In genomic region chr3:11547498-11547897, GRCh38 we compare ENCODE assay signal across 21 cellular contexts.
DNase-seq lines count a peak whose midpoint lies in the region; ATAC-seq and TF ChIP-seq lines count a peak whose summit lies in the region.
"Had no signal": no experiment of that assay in that cellular context is flagged by ENCODE, and none has a peak within 500 bp of the region (broad histone marks: within the 10 kb centered on the region; RNA-seq: fewer than 3 reads in every experiment).

No MANE protein-coding gene starts in this region.

- no peak overlapping the region for H2AK5ac ChIP-seq in IMR-90 (ENCODE audit: low read depth, low read length)

- no peak overlapping the region for H3K4me2 ChIP-seq in IMR-90 (ENCODE audit: low read depth, low read length)

- ATAC-seq in activated T-cell treated with anti-CD3 and anti-CD28 coated beads, Interleukin-2, amount 50 U/mL, for 72 hours (replicated peaks in 1 of 2): peak; percentile 36 to 44
- no peak for ATAC-seq in IMR-90 (ENCODE audit: low read depth)
- ATAC-seq in activated naive CD8-positive, alpha-beta T cell treated with anti-CD3 and anti-CD28 coated beads, Interleukin-2, amount 50 U/mL, for 24 hours: peak; percentile 56
- ATAC-seq in stimulated activated effector memory CD8-positive, alpha-beta T cell treated with anti-CD3 and anti-CD28 coated beads, Interleukin-12 subunit alpha, Interleukin-12 subunit beta, amount 100 ng/mL, for 72 hours: peak; percentile 60
- no peak for ATAC-seq in GM18909 (IDR thresholded peaks at IDR 0.05; ENCODE audit: poor library complexity, unreplicated experiment)

- H3K4ac ChIP-seq in IMR-90 (ENCODE audit: low read depth, low read length): no peak overlapping the region

- no peak overlapping the region for H3K14ac ChIP-seq in IMR-90 (replicated peaks; ENCODE audit: low read depth, low read length)

- H3K56ac ChIP-seq in IMR-90 (ENCODE audit: extremely low read depth, insufficient read depth, low read length): no peak overlapping the region

- CTCF ChIA-PET in IMR-90 (lab: Yijun Ruan, JAX): interaction anchor here (0.6 kb wide), 1 partner anchor 199 kb away, joined by 4 read pairs; no protein-coding TSS in a partner anchor

- WGBS in IMR-90 (ENCODE audit: extremely low coverage in 2 of 2, insufficient read length in 1 of 2), 2 experiments: no CpG with 5 or more reads among the region's 2 CpGs

- TF ChIP-seq POLR2A in IMR-90 (IDR thresholded peaks at IDR 0.05; ENCODE audit: low read depth, low read length): no peak

- H3K9ac ChIP-seq in IMR-90 (ENCODE audit: low read depth, low read length): no peak overlapping the region

- DNase-seq in activated T-cell treated with anti-CD3 and anti-CD28 coated beads, Interleukin-2, amount 50 U/mL, for 72 hours: no peak
- DNase-seq in activated T-cell treated with anti-CD3 and anti-CD28 coated beads, Interleukin-2, amount 50 U/mL, for 1 hour: no peak
- DNase-seq in IMR-90: no peak
- no peak for DNase-seq in activated naive CD8-positive, alpha-beta T cell treated with anti-CD3 and anti-CD28 coated beads, Interleukin-2, amount 50 U/mL, for 24 hours
- no peak for DNase-seq in stimulated activated effector memory CD8-positive, alpha-beta T cell treated with anti-CD3 and anti-CD28 coated beads, Interleukin-12 subunit alpha, Interleukin-12 subunit beta, amount 100 ng/mL, for 72 hours (ENCODE audit: low spot score in 2 of 2)
- no peak for DNase-seq in NOMO-1 treated with dmso at 0.1 percent for 144 hours (lab: John Stamatoyannopoulos, UW; ENCODE audit: unreplicated experiment)
- DNase-seq: CD4-positive, CD25-positive, alpha-beta regulatory T cell; COR-L47; GOT3; HCEC 1CT; KG1; NCI-H1092 treated with DMSO at 0.1 percent for 48 hours; NCI-H146; NCI-H2029; NCI-H345; NCI-H524; NCI-H774; NK-92 treated with Interleukin-12 subunit alpha and Interleukin-12 subunit beta, amount 100 ng/mL, for 24 hours; Peyer's patch; SJCRH30 had no signal

- no peak overlapping the region for H3K4me3 ChIP-seq in IMR-90 (ENCODE audit: insufficient read depth, low read depth, low read length)
- H3K4me3 ChIP-seq: Peyer's patch, SJCRH30 had no signal

- H4K5ac ChIP-seq in IMR-90 (ENCODE audit: low read depth, low read length): no peak overlapping the region

- no peak overlapping the region for H3K4me3 Mint-ChIP-seq in activated T-cell treated with anti-CD3 and anti-CD28 coated beads, Interleukin-2, amount 50 U/mL, for 72 hours
- no peak overlapping the region for H3K4me3 Mint-ChIP-seq in activated naive CD8-positive, alpha-beta T cell treated with anti-CD3 and anti-CD28 coated beads, Interleukin-2, amount 50 U/mL, for 24 hours
- H3K4me3 Mint-ChIP-seq in stimulated activated effector memory CD8-positive, alpha-beta T cell treated with anti-CD3 and anti-CD28 coated beads, Interleukin-12 subunit alpha, Interleukin-12 subunit beta, amount 100 ng/mL, for 72 hours: no peak overlapping the region
- H3K4me3 Mint-ChIP-seq: CD4-positive, CD25-positive, alpha-beta regulatory T cell had no signal

- H3K27ac ChIP-seq in IMR-90 (ENCODE audit: insufficient read depth, low read length): no peak overlapping the region
- H3K27ac ChIP-seq: Peyer's patch, SJCRH30 had no signal

- POLR2A ChIA-PET in IMR-90 (lab: Charles Lee; ENCODE audit: unreplicated experiment): no interaction called here

- no peak overlapping the region for H3K18ac ChIP-seq in IMR-90 (ENCODE audit: low read depth, low read length)

- no peaks in the 10 kb centered on the region for H3K27me3 ChIP-seq in IMR-90 (ENCODE audit: control insufficient read depth, insufficient read depth, low read length)
- H3K27me3 ChIP-seq: Peyer's patch, SJCRH30 had no signal

- H2BK120ac ChIP-seq in IMR-90 (ENCODE audit: low read depth, low read length): no peak overlapping the region

- no peak overlapping the region for H2BK20ac ChIP-seq in IMR-90 (ENCODE audit: low read depth, low read length)

- no peak overlapping the region; the same call in 1 of the 2 replicates for H3K23ac ChIP-seq in IMR-90 (ENCODE audit: low read depth, low read length)

- dilution Hi-C loops in IMR-90 (cut with HindIII; ENCODE audit: low sequenced_read_pairs, unreplicated experiment): no loop called here

- no peaks in the 10 kb centered on the region for H3K36me3 ChIP-seq in IMR-90 (ENCODE audit: control insufficient read depth, insufficient read depth, low read length)
- H3K36me3 ChIP-seq: Peyer's patch had no signal

- intact Hi-C loops in IMR-90 (cut with micrococcal nuclease): loop anchor here (5.0 kb wide), 1 partner anchor 165 kb away; no protein-coding TSS in a partner anchor

- H3K4me1 Mint-ChIP-seq in activated T-cell treated with anti-CD3 and anti-CD28 coated beads, Interleukin-2, amount 50 U/mL, for 72 hours (ENCODE audit: low read depth): peaks cover 11% of the 10 kb centered on the region
- H3K4me1 Mint-ChIP-seq in activated naive CD8-positive, alpha-beta T cell treated with anti-CD3 and anti-CD28 coated beads, Interleukin-2, amount 50 U/mL, for 24 hours: peaks cover 5% of the 10 kb centered on the region
- peaks cover 20% of the 10 kb centered on the region for H3K4me1 Mint-ChIP-seq in stimulated activated effector memory CD8-positive, alpha-beta T cell treated with anti-CD3 and anti-CD28 coated beads, Interleukin-12 subunit alpha, Interleukin-12 subunit beta, amount 100 ng/mL, for 72 hours

- H3K9me1 ChIP-seq in IMR-90 (ENCODE audit: insufficient read depth, low read length): peaks cover 10% of the 10 kb centered on the region

- H3K79me1 ChIP-seq in IMR-90 (ENCODE audit: low read depth in 1 of 2, low read length in 2 of 2): peaks cover 6 to 52% of the 10 kb centered on the region in 2 experiments; a peak in 3 of 4 replicates

- H3K9me3 Mint-ChIP-seq in activated T-cell treated with anti-CD3 and anti-CD28 coated beads, Interleukin-2, amount 50 U/mL, for 72 hours: peaks cover 0 to 3% of the 10 kb centered on the region in 2 donors
- peaks cover 10% of the 10 kb centered on the region for H3K9me3 Mint-ChIP-seq in activated naive CD8-positive, alpha-beta T cell treated with anti-CD3 and anti-CD28 coated beads, Interleukin-2, amount 50 U/mL, for 24 hours
- peaks cover 4% of the 10 kb centered on the region for H3K9me3 Mint-ChIP-seq in stimulated activated effector memory CD8-positive, alpha-beta T cell treated with anti-CD3 and anti-CD28 coated beads, Interleukin-12 subunit alpha, Interleukin-12 subunit beta, amount 100 ng/mL, for 72 hours
- H3K9me3 Mint-ChIP-seq: CD4-positive, CD25-positive, alpha-beta regulatory T cell had no signal

- no peaks in the 10 kb centered on the region for H3K27me3 Mint-ChIP-seq in activated T-cell treated with anti-CD3 and anti-CD28 coated beads, Interleukin-2, amount 50 U/mL, for 72 hours (ENCODE audit: low read depth)
- no peaks in the 10 kb centered on the region for H3K27me3 Mint-ChIP-seq in activated naive CD8-positive, alpha-beta T cell treated with anti-CD3 and anti-CD28 coated beads, Interleukin-2, amount 50 U/mL, for 24 hours
- H3K27me3 Mint-ChIP-seq: CD4-positive, CD25-positive, alpha-beta regulatory T cell had no signal

- peaks cover 0 to 27% of the 10 kb centered on the region in 2 donors for H3K36me3 Mint-ChIP-seq in activated T-cell treated with anti-CD3 and anti-CD28 coated beads, Interleukin-2, amount 50 U/mL, for 72 hours (ENCODE audit: insufficient read depth in 2 of 2)
- peaks cover 26% of the 10 kb centered on the region for H3K36me3 Mint-ChIP-seq in activated naive CD8-positive, alpha-beta T cell treated with anti-CD3 and anti-CD28 coated beads, Interleukin-2, amount 50 U/mL, for 24 hours (ENCODE audit: low read depth)
- H3K36me3 Mint-ChIP-seq in stimulated activated effector memory CD8-positive, alpha-beta T cell treated with anti-CD3 and anti-CD28 coated beads, Interleukin-12 subunit alpha, Interleukin-12 subunit beta, amount 100 ng/mL, for 72 hours: peaks cover 7% of the 10 kb centered on the region

- TF ChIP-seq RAD21 in IMR-90 (IDR thresholded peaks at IDR 0.05; ENCODE audit: low read length): no peak

- H2AK9ac ChIP-seq in IMR-90 (replicated peaks; ENCODE audit: low read depth, low read length, poor library complexity): no peak overlapping the region

- H2BK5ac ChIP-seq in IMR-90 (ENCODE audit: low read depth, low read length, poor library complexity, severe bottlenecking): no peak overlapping the region

- peak overlapping the region; percentile 25 for H3K27ac Mint-ChIP-seq in activated T-cell treated with anti-CD3 and anti-CD28 coated beads, Interleukin-2, amount 50 U/mL, for 72 hours
- H3K27ac Mint-ChIP-seq in activated naive CD8-positive, alpha-beta T cell treated with anti-CD3 and anti-CD28 coated beads, Interleukin-2, amount 50 U/mL, for 24 hours: no peak overlapping the region
- H3K27ac Mint-ChIP-seq in stimulated activated effector memory CD8-positive, alpha-beta T cell treated with anti-CD3 and anti-CD28 coated beads, Interleukin-12 subunit alpha, Interleukin-12 subunit beta, amount 100 ng/mL, for 72 hours: no peak overlapping the region

- TSS peak; percentile 28 for BruUV-seq in IMR-90 (replicated peaks; lab: Mats Ljungman, UMichigan)

- H3K9me3 ChIP-seq in IMR-90 (ENCODE audit: control insufficient read depth, insufficient read depth, low read length): no peaks in the 10 kb centered on the region
- H3K9me3 ChIP-seq: Peyer's patch, SJCRH30 had no signal

- no peaks in the 10 kb centered on the region; the same call in 1 of the 2 replicates for H4K20me1 ChIP-seq in IMR-90 (ENCODE audit: insufficient read depth, low read length)

- in situ Hi-C loops in IMR-90 (cut with MboI; ENCODE audit: low sequenced_read_pairs): no loop called here

- no peak overlapping the region for H4K91ac ChIP-seq in IMR-90 (ENCODE audit: insufficient read depth, low read depth, low read length)

- no peak overlapping the region for H2AFZ ChIP-seq in IMR-90 (replicated peaks; ENCODE audit: low read length, poor library complexity)

- peak overlapping the region; percentile 10; the same call in 1 of the 3 replicates for H2BK15ac ChIP-seq in IMR-90 (ENCODE audit: low read depth, low read length)

- peaks cover 12% of the 10 kb centered on the region for H3K4me1 ChIP-seq in IMR-90 (ENCODE audit: control insufficient read depth, insufficient read depth, low read length)
- H3K4me1 ChIP-seq: Peyer's patch had no signal

- TF ChIP-seq CTCF in IMR-90 (conservative IDR thresholded peaks at IDR 0.05; ENCODE audit: low read depth, low read length): no peak

- H4K8ac ChIP-seq in IMR-90 (ENCODE audit: low read depth in 2 of 2, low read length in 2 of 2): no peak overlapping the region

TF ChIP-seq in IMR-90, 13 proteins besides CTCF, POLR2A, EP300 and RAD21:
- no peak for TF ChIP-seq BHLHE40 (IDR thresholded peaks at IDR 0.05; ENCODE audit: low read depth, low read length)
- no peak for TF ChIP-seq FOS (IDR thresholded peaks at IDR 0.05; ENCODE audit: low read depth, low read length)
- TF ChIP-seq CHD1 (IDR thresholded peaks at IDR 0.05; ENCODE audit: low read depth, low read length): no peak

Comparison
In these comparisons a context has a peak if more than half of its experiments do, and no peak if none do; other contexts are left out.
1. ATAC-seq: peak in activated T-cell treated with anti-CD3 and anti-CD28 coated beads, Interleukin-2, amount 50 U/mL, for 72 hours (2 of 2), activated naive CD8-positive, alpha-beta T cell treated with anti-CD3 and anti-CD28 coated beads, Interleukin-2, amount 50 U/mL, for 24 hours (single experiment) and stimulated activated effector memory CD8-positive, alpha-beta T cell treated with anti-CD3 and anti-CD28 coated beads, Interleukin-12 subunit alpha, Interleukin-12 subunit beta, amount 100 ng/mL, for 72 hours (single experiment); none in IMR-90 (single experiment) and GM18909 (single experiment).